In the genomic region with DNA sequence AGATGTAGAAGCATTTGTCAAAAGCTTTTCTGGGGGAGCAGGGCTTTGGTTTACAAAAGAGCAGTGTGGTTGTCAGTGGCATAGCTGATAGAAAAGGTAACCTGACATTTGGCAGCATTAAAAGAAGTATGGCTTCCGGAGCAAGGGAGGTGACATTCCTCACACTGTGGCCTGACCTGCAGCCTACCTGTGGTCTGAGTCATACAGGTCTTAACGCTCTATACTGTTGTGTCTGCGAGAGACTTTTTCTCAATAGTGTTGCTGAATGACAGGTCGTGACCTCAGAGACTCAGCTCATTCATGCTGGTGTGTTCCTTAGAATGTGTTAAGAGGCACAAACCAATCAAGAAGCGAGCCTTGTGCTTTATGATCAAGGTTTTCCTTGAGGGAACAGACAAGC, we compare ENCODE assay signal across 1 cellular context.
TF ChIP-seq lines count a peak whose summit lies in the region.

No MANE protein-coding gene starts in this region.

TF ChIP-seq in K562, 482 proteins besides CTCF, POLR2A, EP300 and RAD21:
- TF ChIP-seq RBM25 (IDR thresholded peaks at IDR 0.05; ENCODE audit: low read depth, low read length, severe bottlenecking) (peak; percentile 61), ERF (CRISPR knock-in tag; IDR thresholded peaks at IDR 0.05) (no peak), JUNB (CRISPR knock-in tag; conservative IDR thresholded peaks at IDR 0.05) (no peak)
